19 cellular contexts compared by ENCODE assay signal in the genomic region with DNA sequence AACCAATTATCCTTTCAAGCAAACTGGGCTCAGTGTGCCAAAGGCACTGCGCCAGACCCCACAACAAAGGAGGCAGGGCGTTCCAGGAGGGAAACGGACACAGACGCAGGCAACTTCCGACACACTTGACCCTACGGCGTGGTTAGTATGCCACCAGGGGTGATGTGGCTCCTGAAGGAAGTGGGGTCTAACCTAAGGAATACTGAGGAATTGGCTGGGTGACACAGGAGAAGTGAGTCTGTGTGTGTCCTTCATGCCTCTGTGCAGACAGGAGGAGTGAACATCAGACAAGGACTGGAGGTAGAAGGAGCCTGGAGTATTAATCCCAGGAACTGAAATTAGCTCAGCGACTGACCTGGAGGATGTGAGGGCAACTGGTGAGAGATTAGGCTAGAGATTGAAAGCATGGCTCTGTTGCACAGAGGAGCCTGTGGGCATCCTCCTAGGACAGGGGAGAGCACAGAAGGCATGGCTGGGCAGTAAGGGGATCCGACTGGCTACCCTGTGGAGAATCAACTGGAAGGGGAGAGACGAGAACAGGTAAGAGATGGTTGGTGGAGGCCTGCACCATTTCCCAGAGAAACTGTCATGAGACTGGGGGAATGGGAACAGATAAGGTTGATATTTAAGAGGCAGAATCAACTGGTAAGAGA. TPM values are rescaled to one million over a fixed set of nuclear protein-coding genes. Genes with fewer than 3 reads are reported as not detected.
DNase-seq lines count a peak whose midpoint lies in the region; ATAC-seq, FAIRE-seq and TF ChIP-seq lines count a peak whose summit lies in the region.
"Had no signal": no experiment of that assay in that cellular context is flagged by ENCODE, and none has a peak within 500 bp of the region (broad histone marks: within the 10 kb centered on the region; RNA-seq: fewer than 3 reads in every experiment).

No MANE protein-coding gene starts in this region.

- intact Hi-C loops in HepG2 (cut with micrococcal nuclease; ENCODE audit: unreplicated experiment), result no loop called here
- intact Hi-C loops in endothelial cell of umbilical vein (cut with micrococcal nuclease), result loop anchor here (1.0 to 5.0 kb wide), 2 partner anchors 26 to 157 kb away; a partner anchor contains a TSS

- dilution Hi-C loops in endothelial cell of umbilical vein (cut with MboI; ENCODE audit: extremely low pct_ligation_motif_present, low sequenced_read_pairs), result no loop called here

- TF ChIP-seq CTCF in liver (IDR thresholded peaks at IDR 0.05; ENCODE audit: low read depth, low read length, missing input control), result no peak
- TF ChIP-seq CTCF in HepG2 (CRISPR knock-in tag; IDR thresholded peaks at IDR 0.05), result no peak
- TF ChIP-seq CTCF in endothelial cell of umbilical vein (IDR thresholded peaks at IDR 0.05; ENCODE audit: extremely low read depth in 1 of 2, insufficient read depth in 1 of 2, low read depth in 1 of 2, low read length in 2 of 2), result no peak

- H3K9me1 ChIP-seq in endothelial cell of umbilical vein (replicated peaks; ENCODE audit: control insufficient read depth, extremely low read depth, insufficient read depth, low read length), result no peaks in the 10 kb centered on the region

- POLR2A ChIA-PET in HepG2 (lab: Yijun Ruan, JAX) (no interaction called here), endothelial cell of umbilical vein (lab: Charles Lee) (no interaction called here)

- WGBS in liver, result 82% methylated on average over 10 of the region's 10 CpGs
- 99% methylated on average over 10 of the region's 10 CpGs for WGBS in HepG2 (ENCODE audit: low lambda C conversion rate)

- no TSS peak for BruUV-seq in HepG2 (replicated peaks; lab: Mats Ljungman, UMichigan)
- BruUV-seq in endothelial cell of umbilical vein (replicated peaks; lab: Mats Ljungman, UMichigan), result no TSS peak

- ATAC-seq in HepG2 (no peak), GM21825 (IDR thresholded peaks at IDR 0.05; ENCODE audit: unreplicated experiment) (no peak)
- no peak for ATAC-seq in activated naive CD4-positive, alpha-beta T cell treated with anti-CD3 and anti-CD28 coated beads, Interleukin-2, amount 50 U/mL, for 72 hours
- ATAC-seq: K562, lower lobe of right lung, sciatic nerve, SK-N-SH treated with all-trans-retinoic acid at 6 μM for 48 hours had no signal

- TF ChIP-seq POLR2A in HepG2 (IDR thresholded peaks at IDR 0.05; ENCODE audit: insufficient read depth in 1 of 2, low read depth in 2 of 2, low read length in 2 of 2) (no peak), endothelial cell of umbilical vein (IDR thresholded peaks at IDR 0.05; ENCODE audit: low read depth, low read length) (no peak)

- DNase-seq in HepG2 (ENCODE audit: low spot score) (no peak), endothelial cell of umbilical vein (ENCODE audit: low read depth, low spot score) (peak; percentile 75), lung microvascular endothelial cell (ENCODE audit: low read depth in 2 of 2) (peak; percentile 47 to 72), G401 (ENCODE audit: low spot score) (no peak)
- DNase-seq in activated effector memory CD4-positive, alpha-beta T cell treated with Interleukin-2 at 50 U/mL for 16 hours, result no peak
- no peak for DNase-seq in activated naive CD4-positive, alpha-beta T cell treated with anti-CD3 and anti-CD28 coated beads, Interleukin-2, amount 50 U/mL, for 72 hours (ENCODE audit: low spot score in 2 of 2)
- DNase-seq: activated CD4-positive, CD25-positive, alpha-beta regulatory T cell; activated naive CD4-positive, alpha-beta T cell treated with anti-CD3 and anti-CD28 coated beads, Interleukin-2, amount 50 U/mL, for 16 hours; GOT3; immature natural killer cell; lower lobe of right lung; NCI-H2029; T-helper 9 cell had no signal

- H3K4me3 ChIP-seq in liver (ENCODE audit: low read depth in 1 of 3, low read length in 3 of 3) (no peak overlapping the region), HepG2 (replicated peaks in 1 of 3; ENCODE audit: insufficient read depth in 1 of 3, low read depth in 2 of 3, low read length in 3 of 3) (no peak overlapping the region), endothelial cell of umbilical vein (replicated peaks in 1 of 3; ENCODE audit: insufficient read depth in 1 of 3, low read depth in 1 of 3, low read length in 3 of 3) (no peak overlapping the region)
- H3K4me3 ChIP-seq: K562, lower lobe of right lung had no signal

- H4K20me1 ChIP-seq in HepG2 (ENCODE audit: insufficient read depth, low read length), result no peaks in the 10 kb centered on the region
- H4K20me1 ChIP-seq in endothelial cell of umbilical vein (replicated peaks; ENCODE audit: control insufficient read depth, extremely low read depth, insufficient read depth, low read length), result no peaks in the 10 kb centered on the region

- TF ChIP-seq EP300 in HepG2 (IDR thresholded peaks at IDR 0.05; ENCODE audit: low read depth in 2 of 2, low read length in 2 of 2) (no peak), HepG2 (CRISPR knock-in tag; IDR thresholded peaks at IDR 0.05; ENCODE audit: borderline replicate concordance) (no peak)

- no peak overlapping the region for H3K4me2 ChIP-seq in HepG2 (ENCODE audit: low read depth, low read length)
- H3K4me2 ChIP-seq in endothelial cell of umbilical vein (ENCODE audit: insufficient read depth, low read length), result peak overlapping the region; percentile 21

- H3K27ac ChIP-seq in liver (ENCODE audit: low read depth in 1 of 2, low read length in 2 of 2), result no peak overlapping the region
- no peak overlapping the region for H3K27ac ChIP-seq in HepG2 (ENCODE audit: extremely low read length, insufficient read depth, low read length)
- no peak overlapping the region for H3K27ac ChIP-seq in endothelial cell of umbilical vein (ENCODE audit: insufficient read depth, low read depth, low read length)
- H3K27ac ChIP-seq: lower lobe of right lung had no signal

- no peak overlapping the region for H3K27ac Mint-ChIP-seq in activated naive CD4-positive, alpha-beta T cell treated with anti-CD3 and anti-CD28 coated beads, Interleukin-2, amount 50 U/mL, for 72 hours
- H3K27ac Mint-ChIP-seq: activated CD4-positive, alpha-beta memory T cell treated with anti-CD3 and anti-CD28 coated beads for 36 hours; immature natural killer cell had no signal

- H3K79me2 ChIP-seq in HepG2 (ENCODE audit: insufficient read depth, low read length) (no peaks in the 10 kb centered on the region), endothelial cell of umbilical vein (ENCODE audit: control insufficient read depth, insufficient read depth, low read length) (no peaks in the 10 kb centered on the region)

- H3K36me3 ChIP-seq in liver (ENCODE audit: control insufficient read depth in 4 of 4, insufficient read depth in 3 of 4, low read depth in 1 of 4, low read length in 3 of 4), result no peaks in the 10 kb centered on the region
- H3K36me3 ChIP-seq in HepG2 (replicated peaks in 1 of 2; ENCODE audit: control insufficient read depth in 1 of 2, insufficient read depth in 2 of 2, low read length in 2 of 2), result no peaks in the 10 kb centered on the region; a peak in 1 of 5 replicates
- no peaks in the 10 kb centered on the region for H3K36me3 ChIP-seq in endothelial cell of umbilical vein (ENCODE audit: control insufficient read depth in 2 of 2, extremely low read depth in 1 of 2, insufficient read depth in 2 of 2, low read length in 2 of 2)
- H3K36me3 ChIP-seq: lower lobe of right lung had no signal

- H3K36me3 Mint-ChIP-seq in activated naive CD4-positive, alpha-beta T cell treated with anti-CD3 and anti-CD28 coated beads, Interleukin-2, amount 50 U/mL, for 72 hours, result peaks cover 6 to 9% of the 10 kb centered on the region in 2 donors
- H3K36me3 Mint-ChIP-seq: activated CD4-positive, alpha-beta memory T cell treated with anti-CD3 and anti-CD28 coated beads for 36 hours; immature natural killer cell had no signal

- H3K27me3 ChIP-seq in liver (ENCODE audit: control insufficient read depth in 4 of 4, insufficient read depth in 4 of 4, low read length in 3 of 4) (no peaks in the 10 kb centered on the region), HepG2 (ENCODE audit: control insufficient read depth in 1 of 2, insufficient read depth in 2 of 2, low read length in 2 of 2) (no peaks in the 10 kb centered on the region), endothelial cell of umbilical vein (ENCODE audit: control insufficient read depth in 2 of 2, insufficient read depth in 2 of 2, low read length in 2 of 2) (no peaks in the 10 kb centered on the region)

- H3K9me3 ChIP-seq in liver (ENCODE audit: control insufficient read depth in 4 of 4, low read length in 3 of 4), result no peaks in the 10 kb centered on the region
- H3K9me3 ChIP-seq in HepG2 (ENCODE audit: low read length), result no peaks in the 10 kb centered on the region
- H3K9me3 ChIP-seq in endothelial cell of umbilical vein (replicated peaks; ENCODE audit: control insufficient read depth, insufficient read depth, low read length), result no peaks in the 10 kb centered on the region
- H3K9me3 ChIP-seq: lower lobe of right lung had no signal

- H3K9ac ChIP-seq in liver (ENCODE audit: low read depth in 1 of 2, low read length in 2 of 2), result no peak overlapping the region
- H3K9ac ChIP-seq in HepG2 (ENCODE audit: insufficient read depth, low read depth, low read length), result no peak overlapping the region
- no peak overlapping the region for H3K9ac ChIP-seq in endothelial cell of umbilical vein (replicated peaks; ENCODE audit: extremely low read depth, insufficient read depth, low read length)

- in situ Hi-C loops in HepG2 (cut with HindIII; ENCODE audit: extremely low pct_ligation_motif_present, low pct_unique_long_range_greater_than_20kb) (no loop called here), G401 (cut with HindIII; ENCODE audit: low sequenced_read_pairs) (no loop called here)

- CTCF ChIA-PET in HepG2 (lab: Yijun Ruan, JAX; ENCODE audit: low intra/inter-chr PET ratio, low total read pairs), result no interaction called here
- CTCF ChIA-PET in endothelial cell of umbilical vein (lab: Charles Lee), result interaction anchor here (0.6 to 1.5 kb wide), 7 partner anchors 11 to 1183 kb away, joined by 3 to 6 read pairs (median 3); no protein-coding TSS in a partner anchor

- no peak overlapping the region for H2AFZ ChIP-seq in HepG2 (ENCODE audit: low read length)
- H2AFZ ChIP-seq in endothelial cell of umbilical vein (ENCODE audit: low read depth, low read length), result no peak overlapping the region

- no peak for FAIRE-seq in HepG2 (lab: Jason Lieb, UNC)
- FAIRE-seq in endothelial cell of umbilical vein (lab: Jason Lieb, UNC), result peak; percentile 96
- FAIRE-seq: K562 had no signal

- H3K4me1 ChIP-seq in liver (ENCODE audit: control insufficient read depth in 4 of 4, insufficient read depth in 4 of 4, low read length in 3 of 4) (no peaks in the 10 kb centered on the region), HepG2 (ENCODE audit: insufficient read depth, low read length) (peaks cover 19% of the 10 kb centered on the region), endothelial cell of umbilical vein (ENCODE audit: control insufficient read depth, extremely low read depth, insufficient read depth, low read length) (peaks cover 16% of the 10 kb centered on the region)
- H3K4me1 ChIP-seq: lower lobe of right lung had no signal

- TF ChIP-seq RAD21 in liver (IDR thresholded peaks at IDR 0.05), result no peak
- TF ChIP-seq RAD21 in HepG2 (CRISPR knock-in tag; IDR thresholded peaks at IDR 0.05), result no peak

- peaks cover 0 to 1% of the 10 kb centered on the region in 2 donors for H3K9me3 Mint-ChIP-seq in activated naive CD4-positive, alpha-beta T cell treated with anti-CD3 and anti-CD28 coated beads, Interleukin-2, amount 50 U/mL, for 72 hours
- H3K9me3 Mint-ChIP-seq: activated CD4-positive, alpha-beta memory T cell treated with anti-CD3 and anti-CD28 coated beads for 36 hours; immature natural killer cell had no signal

RNA-seq across cellular contexts. Expression of a gene that starts 27.8 kb away (rescaled TPM):
- 1 to 10 TPM; 3.2 to 4.0 TPM for total RNA-seq in liver
- 1 to 10 TPM; 3.6 to 3.7 TPM for polyA plus RNA-seq in liver
- 19.2 and 30.0 TPM in 2 replicates for total RNA-seq in HepG2 (2016; rRNA removed; fragmentation: Illumina TruSeq; extraction: Trizol)
- 3.4 and 5.0 TPM in 2 replicates for total RNA-seq in HepG2 (2016; cell fraction: cytosol; rRNA removed; fragmentation: Illumina TruSeq; extraction: Trizol; ENCODE audit: low read depth)
- total RNA-seq in HepG2 (2016; cell fraction: insoluble cytoplasmic fraction; rRNA removed; fragmentation: Illumina TruSeq; extraction: Trizol), result 20.2 and 27.5 TPM in 2 replicates
- total RNA-seq in HepG2 (2016; cell fraction: membrane; rRNA removed; fragmentation: Illumina TruSeq; extraction: Trizol), result 8.4 and 9.3 TPM in 2 replicates
- total RNA-seq in HepG2 (2016; cell fraction: nucleus; rRNA removed; fragmentation: Illumina TruSeq; extraction: Trizol), result 15.5 and 19.2 TPM in 2 replicates
- 27.2 and 28.2 TPM in 2 replicates for polyA plus RNA-seq in HepG2 (2011; rRNA removed)
- polyA plus RNA-seq in HepG2 (2011; cell fraction: cytosol; rRNA removed), result 21.7 and 24.2 TPM in 2 replicates
- polyA plus RNA-seq in HepG2 (2011; cell fraction: nucleus; rRNA removed), result 56.7 and 59.2 TPM in 2 replicates
- 16.9 and 17.5 TPM in 2 replicates for polyA plus RNA-seq in HepG2 (2012)
- 2.6 and 3.4 TPM in 2 replicates for polyA plus RNA-seq in HepG2 (2016; cell fraction: cytosol; fragmentation: Illumina TruSeq; extraction: Trizol; ENCODE audit: low read depth)
- 35.8 and 38.3 TPM in 2 replicates for polyA plus RNA-seq in HepG2 (2016; cell fraction: insoluble cytoplasmic fraction; fragmentation: Illumina TruSeq; extraction: Trizol; ENCODE audit: low read depth)
- 6.0 and 6.2 TPM in 2 replicates for polyA plus RNA-seq in HepG2 (2016; cell fraction: membrane; fragmentation: Illumina TruSeq; extraction: Trizol; ENCODE audit: low read depth)
- 30.3 and 31.2 TPM in 2 replicates for polyA plus RNA-seq in HepG2 (2016; cell fraction: nucleus; fragmentation: Illumina TruSeq; extraction: Trizol; ENCODE audit: insufficient read depth, low read depth)
- 30.0 and 31.2 TPM in 2 replicates for polyA minus RNA-seq in HepG2 (2011; rRNA and poly(A)+ RNA removed; ENCODE audit: low replicate concordance)
- 7.8 and 10.8 TPM in 2 replicates for polyA minus RNA-seq in HepG2 (2011; cell fraction: cytosol; rRNA and poly(A)+ RNA removed)
- 47.3 and 58.2 TPM in 2 replicates for polyA minus RNA-seq in HepG2 (2011; cell fraction: nucleus; rRNA and poly(A)+ RNA removed)
- total RNA-seq in endothelial cell of umbilical vein, result 21.3 and 23.4 TPM in 2 replicates
- polyA plus RNA-seq in endothelial cell of umbilical vein, result 18.0 and 21.1 TPM in 2 replicates
- polyA plus RNA-seq in endothelial cell of umbilical vein (2011; cell fraction: cytosol; rRNA removed), result 21.2 and 22.6 TPM in 2 replicates
- polyA plus RNA-seq in endothelial cell of umbilical vein (2011; cell fraction: nucleus; rRNA removed), result 35.9 and 37.7 TPM in 2 replicates
- polyA plus RNA-seq in endothelial cell of umbilical vein (2012), result 31.1 and 36.7 TPM in 2 replicates
- polyA minus RNA-seq in endothelial cell of umbilical vein, result 31.2 and 45.3 TPM in 2 replicates
- 14.7 TPM for polyA minus RNA-seq in endothelial cell of umbilical vein (2011; cell fraction: cytosol; rRNA and poly(A)+ RNA removed)
- polyA minus RNA-seq in endothelial cell of umbilical vein (2011; cell fraction: nucleus; rRNA and poly(A)+ RNA removed), result 18.1 and 27.4 TPM in 2 replicates
- 8.3 and 22.2 TPM in 2 replicates for total RNA-seq in lung microvascular endothelial cell
- 1.3 and 4.8 TPM in 2 replicates for total RNA-seq in G401 (2014; rRNA removed; shearing (Covaris generic))
- total RNA-seq in activated naive CD4-positive, alpha-beta T cell treated with anti-CD3 and anti-CD28 coated beads, Interleukin-2, amount 50 U/mL, for 72 hours, result 1 to 10 TPM; 3.2 to 6.0 TPM

Comparison
In these comparisons a context has a peak if more than half of its experiments do, and no peak if none do; other contexts are left out.
1. DNase-seq: peak in endothelial cell of umbilical vein (single experiment) and lung microvascular endothelial cell (2 of 2); none in HepG2 (single experiment), activated effector memory CD4-positive, alpha-beta T cell treated with Interleukin-2 at 50 U/mL for 16 hours (single experiment), G401 (single experiment) and activated naive CD4-positive, alpha-beta T cell treated with anti-CD3 and anti-CD28 coated beads, Interleukin-2, amount 50 U/mL, for 72 hours (0 of 2).